8 cellular contexts compared by ENCODE assay signal in the genomic region with DNA sequence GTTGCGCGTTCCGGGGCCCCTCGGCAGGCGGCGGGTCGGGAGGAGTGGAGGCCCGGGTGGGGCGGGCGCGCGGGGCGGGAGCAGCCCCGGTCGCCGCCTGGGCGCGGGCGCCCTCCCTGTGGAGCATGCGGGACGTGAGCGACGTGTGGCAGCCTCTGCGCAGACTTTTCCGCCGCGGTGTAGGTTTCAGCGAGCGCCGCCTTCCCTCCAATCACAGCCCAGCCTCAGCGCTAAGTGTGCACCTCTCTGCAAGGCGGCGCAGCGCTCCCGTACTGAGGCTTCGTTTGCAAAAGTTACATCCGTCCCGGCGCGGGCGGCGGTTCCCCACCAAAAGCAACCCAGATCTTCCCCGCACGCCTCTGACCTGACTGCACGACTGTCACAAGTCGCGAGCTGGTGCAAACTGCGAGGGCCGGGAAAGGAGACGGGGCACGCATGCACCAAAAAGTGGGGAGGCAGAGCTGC. TPM values are rescaled to one million over a fixed set of nuclear protein-coding genes. Genes with fewer than 3 reads are reported as not detected.
DNase-seq lines count a peak whose midpoint lies in the region; ATAC-seq and TF ChIP-seq lines count a peak whose summit lies in the region.

No MANE protein-coding gene starts in this region.

- H3K36me3 Mint-ChIP-seq in activated naive CD8-positive, alpha-beta T cell treated with anti-CD3 and anti-CD28 coated beads for 36 hours = peaks cover 20% of the 10 kb centered on the region

- peaks cover 7% of the 10 kb centered on the region; the same call in 1 of the 2 replicates for H3K9me3 ChIP-seq in SJSA1 (replicated peaks)
- H3K9me3 ChIP-seq in left ventricle myocardium inferior (replicated peaks) = no peaks in the 10 kb centered on the region
- H3K9me3 ChIP-seq in vagina = no peaks in the 10 kb centered on the region

- H3K4me1 ChIP-seq in SJSA1 (replicated peaks) (peaks cover 42% of the 10 kb centered on the region), left ventricle myocardium inferior (peaks cover 60% of the 10 kb centered on the region), vagina (peaks cover 38% of the 10 kb centered on the region)

- no peaks in the 10 kb centered on the region for H3K9me3 Mint-ChIP-seq in activated naive CD8-positive, alpha-beta T cell treated with anti-CD3 and anti-CD28 coated beads for 36 hours

- H3K27me3 ChIP-seq in SJSA1 (replicated peaks) = no peaks in the 10 kb centered on the region
- no peaks in the 10 kb centered on the region for H3K27me3 ChIP-seq in left ventricle myocardium inferior (ENCODE audit: low read depth)
- H3K27me3 ChIP-seq in vagina = no peaks in the 10 kb centered on the region

- H3K27ac Mint-ChIP-seq in activated naive CD8-positive, alpha-beta T cell treated with anti-CD3 and anti-CD28 coated beads for 36 hours = peak overlapping the region; percentile 97

- peak overlapping the region; percentile 92 for H3K4me3 Mint-ChIP-seq in activated naive CD8-positive, alpha-beta T cell treated with anti-CD3 and anti-CD28 coated beads for 36 hours

- intact Hi-C loops in left ventricle myocardium inferior (cut with micrococcal nuclease) (loop anchor here (10.0 kb wide), 1 partner anchor 97 kb away; no protein-coding TSS in a partner anchor), vagina (cut with DNase I) (loop anchor here (5.0 to 10.0 kb wide), 3 partner anchors 59 to 114 kb away; a partner anchor contains a TSS)

- H3K4me3 ChIP-seq in SJSA1 (peak overlapping the region; percentile 17), left ventricle myocardium inferior (peak overlapping the region; percentile 94), vagina (peak overlapping the region; percentile 91 to 98)

- TF ChIP-seq CTCF in left ventricle myocardium inferior (IDR thresholded peaks at IDR 0.05; ENCODE audit: borderline replicate concordance) = no peak
- peak in 1 of 3 experiments; percentile 7 for TF ChIP-seq CTCF in vagina (IDR thresholded peaks at IDR 0.05)

- H3K36me3 ChIP-seq in SJSA1 (peaks cover 8% of the 10 kb centered on the region), left ventricle myocardium inferior (no peaks in the 10 kb centered on the region), vagina (no peaks in the 10 kb centered on the region)

- H3K27ac ChIP-seq in SJSA1 (no peak overlapping the region), left ventricle myocardium inferior (replicated peaks) (peak overlapping the region; percentile 98), vagina (peak overlapping the region; percentile 97)

- H3K4me1 Mint-ChIP-seq in activated naive CD8-positive, alpha-beta T cell treated with anti-CD3 and anti-CD28 coated beads for 36 hours = peaks cover 37% of the 10 kb centered on the region

- peak; percentile 40 for ATAC-seq in GM19023 (IDR thresholded peaks at IDR 0.05; ENCODE audit: unreplicated experiment)
- peak; percentile 42 for ATAC-seq in HG03354 (IDR thresholded peaks at IDR 0.05; ENCODE audit: poor library complexity, severe bottlenecking, unreplicated experiment)

- no peaks in the 10 kb centered on the region for H3K27me3 Mint-ChIP-seq in activated naive CD8-positive, alpha-beta T cell treated with anti-CD3 and anti-CD28 coated beads for 36 hours

- DNase-seq in AG08395 (ENCODE audit: low spot score) = peak; percentile 44
- peak in 1 of 2 experiments; percentile 13 for DNase-seq in SJSA1 (ENCODE audit: low read depth in 1 of 2, low spot score in 2 of 2)
- DNase-seq in activated naive CD8-positive, alpha-beta T cell treated with anti-CD3 and anti-CD28 coated beads for 36 hours = peak; percentile 91
- peak; percentile 83 for DNase-seq in left ventricle myocardium inferior
- peak; percentile 89 for DNase-seq in putamen (ENCODE audit: low spot score)
- DNase-seq in vagina (ENCODE audit: extremely low spot score in 2 of 2) = peak in 1 of 2 donors; percentile 87

- no peak for TF ChIP-seq POLR2A in vagina (IDR thresholded peaks at IDR 0.05)

RNA-seq across cellular contexts. Expression of a gene that starts 1.2 kb away (rescaled TPM):
- total RNA-seq in SJSA1 (2014; rRNA removed; shearing (Covaris generic)) = 15.6 and 21.8 TPM in 2 replicates
- total RNA-seq in activated naive CD8-positive, alpha-beta T cell treated with anti-CD3 and anti-CD28 coated beads for 36 hours = 10 to 100 TPM; 72.6 to 73.0 TPM
- total RNA-seq in left ventricle myocardium inferior (14.1 TPM), vagina (43.2 TPM)

Comparison
In these comparisons a context has a peak if more than half of its experiments do, and no peak if none do; other contexts are left out.
1. H3K4me3 ChIP-seq: peak in every context shown above with its lines; median percentile 94 in vagina; 94 in left ventricle myocardium inferior; 17 in SJSA1.